Comparison of ENCODE assay signal across 21 cellular contexts in the genomic region with DNA sequence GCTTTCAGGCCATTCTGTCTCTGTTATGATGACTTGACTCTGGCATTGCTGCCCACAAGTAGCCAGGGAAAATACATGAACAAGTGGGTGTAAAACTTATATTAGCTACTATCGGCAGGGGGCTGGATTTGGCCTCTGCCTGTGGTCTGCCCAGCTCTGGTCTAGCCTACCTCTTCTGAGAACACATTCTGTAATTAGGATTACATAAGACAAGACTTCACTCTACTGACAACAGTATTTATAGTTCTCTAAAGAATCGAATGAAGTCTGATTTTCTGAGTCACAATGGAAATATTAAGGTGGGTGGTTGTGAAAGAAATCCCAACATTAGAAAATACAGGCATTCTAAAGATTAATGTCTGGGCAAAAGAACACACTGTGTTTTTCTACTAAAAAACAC. TPM values are rescaled to one million over a fixed set of nuclear protein-coding genes. Genes with fewer than 3 reads are reported as not detected.
A peak's percentile ranks its signal among the peaks of the same experiment; 100 is the strongest.
DNase-seq lines count a peak whose midpoint lies in the region; ATAC-seq, FAIRE-seq and TF ChIP-seq lines count a peak whose summit lies in the region.
"Had no signal": no experiment of that assay in that cellular context is flagged by ENCODE, and none has a peak within 500 bp of the region (broad histone marks: within the 10 kb centered on the region; RNA-seq: fewer than 3 reads in every experiment).

No MANE protein-coding gene starts in this region.

- peaks cover 17% of the 10 kb centered on the region for H4K20me1 ChIP-seq in astrocyte (ENCODE audit: insufficient read depth, low read length)

- H3K9me3 Mint-ChIP-seq in astrocyte (ENCODE audit: unreplicated experiment) = no peaks in the 10 kb centered on the region
- H3K9me3 Mint-ChIP-seq: effector memory CD8-positive, alpha-beta T cell; stimulated activated naive B cell treated with anti-CD40 and anti-IgM and Interleukin-4, amounts not matched to agents 10 μg/mL and 1 μg/mL and 100 μg/mL, for 72 hours had no signal

- H3K4me3 Mint-ChIP-seq in astrocyte (ENCODE audit: unreplicated experiment) = no peak overlapping the region
- H3K4me3 Mint-ChIP-seq: activated CD4-positive, alpha-beta T cell treated with anti-CD3 and anti-CD28 coated beads for 36 hours; effector memory CD8-positive, alpha-beta T cell; stimulated activated naive B cell treated with anti-CD40 and anti-IgM and Interleukin-4, amounts not matched to agents 10 μg/mL and 1 μg/mL and 100 μg/mL, for 72 hours had no signal

- TF ChIP-seq CTCF in astrocyte (IDR thresholded peaks at IDR 0.05; ENCODE audit: insufficient read depth, low read depth, low read length) (no peak), fibroblast of pulmonary artery (IDR thresholded peaks at IDR 0.05; ENCODE audit: low read length, missing control alignments) (no peak), mucosa of descending colon (IDR thresholded peaks at IDR 0.05) (no peak), GM20000 (IDR thresholded peaks at IDR 0.05; ENCODE audit: extremely low read depth, missing control alignments) (no peak)

- peaks cover 59% of the 10 kb centered on the region for H3K36me3 Mint-ChIP-seq in astrocyte (ENCODE audit: low read depth, unreplicated experiment)

- H3K4me2 ChIP-seq in astrocyte (ENCODE audit: low read length) = peak overlapping the region; percentile 52

- peaks cover 70% of the 10 kb centered on the region for H3K36me3 ChIP-seq in astrocyte (ENCODE audit: insufficient read depth, low read length)
- H3K36me3 ChIP-seq in mucosa of descending colon (ENCODE audit: low read depth) = no peaks in the 10 kb centered on the region
- H3K36me3 ChIP-seq: cardiac muscle cell, vagina had no signal

- peak overlapping the region; percentile 71 for H3K27ac ChIP-seq in astrocyte (ENCODE audit: low read depth, low read length)
- H3K27ac ChIP-seq: cardiac muscle cell, vagina had no signal

- DNase-seq in GM03348 (ENCODE audit: low spot score) (peak; percentile 66), astrocyte (ENCODE audit: low read depth) (peak; percentile 75), fibroblast of pulmonary artery (ENCODE audit: low read depth) (peak; percentile 52), renal cortical epithelial cell (ENCODE audit: low read depth) (peak; percentile 48), mucosa of descending colon (no peak), NCI-H1930 (lab: John Stamatoyannopoulos, UW) (no peak), GM20000 (ENCODE audit: low spot score) (no peak)
- DNase-seq in activated naive CD4-positive, alpha-beta T cell treated with anti-CD3 and anti-CD28 coated beads, Interleukin-2, amount 50 U/mL, for 16 hours = no peak
- DNase-seq: activated CD4-positive, alpha-beta T cell treated with anti-CD3 and anti-CD28 coated beads for 36 hours; activated CD8-positive, alpha-beta memory T cell treated with anti-CD3 and anti-CD28 coated beads, Interleukin-2, amount 50 U/mL, for 4 hours; activated naive CD4-positive, alpha-beta T cell treated with Interleukin-2 at 50 U/mL for 16 hours; DMS 273 treated with DMSO at 0.1 percent for 48 hours; effector memory CD8-positive, alpha-beta T cell; NCI-H1105 treated with DMSO at 0.1 percent for 48 hours; SHP77 treated with DMSO at 0.1 percent for 48 hours; stimulated activated naive B cell treated with anti-CD40 and anti-IgM and Interleukin-4, amounts not matched to agents 10 μg/mL and 1 μg/mL and 100 μg/mL, for 72 hours; T1000 had no signal

- no peak for ATAC-seq in mucosa of descending colon
- ATAC-seq: activated CD4-positive, alpha-beta T cell treated with anti-CD3 and anti-CD28 coated beads for 36 hours; effector memory CD8-positive, alpha-beta T cell; stimulated activated naive B cell treated with anti-CD40 and anti-IgM and Interleukin-4, amounts not matched to agents 10 μg/mL and 1 μg/mL and 100 μg/mL, for 72 hours had no signal

- peaks cover 44% of the 10 kb centered on the region for H3K4me1 Mint-ChIP-seq in astrocyte (ENCODE audit: low read depth, unreplicated experiment)
- H3K4me1 Mint-ChIP-seq: activated CD4-positive, alpha-beta T cell treated with anti-CD3 and anti-CD28 coated beads for 36 hours; stimulated activated naive B cell treated with anti-CD40 and anti-IgM and Interleukin-4, amounts not matched to agents 10 μg/mL and 1 μg/mL and 100 μg/mL, for 72 hours had no signal

- H3K27me3 Mint-ChIP-seq in astrocyte (ENCODE audit: low read depth, unreplicated experiment) = no peaks in the 10 kb centered on the region
- H3K27me3 Mint-ChIP-seq: activated CD4-positive, alpha-beta T cell treated with anti-CD3 and anti-CD28 coated beads for 36 hours; stimulated activated naive B cell treated with anti-CD40 and anti-IgM and Interleukin-4, amounts not matched to agents 10 μg/mL and 1 μg/mL and 100 μg/mL, for 72 hours had no signal

- peak overlapping the region; percentile 47 for H3K9ac ChIP-seq in astrocyte (ENCODE audit: low read length)

- H3K4me1 ChIP-seq in astrocyte (ENCODE audit: insufficient read depth, low read length) (peaks cover 63% of the 10 kb centered on the region), mucosa of descending colon (ENCODE audit: low read depth) (no peaks in the 10 kb centered on the region)
- H3K4me1 ChIP-seq: vagina had no signal

- H2AFZ ChIP-seq in astrocyte (ENCODE audit: low read depth, low read length) = no peak overlapping the region

- H3K4me3 ChIP-seq in astrocyte (ENCODE audit: insufficient read depth, low read depth, low read length) (no peak overlapping the region), fibroblast of pulmonary artery (replicated peaks; ENCODE audit: low read depth, low read length) (no peak overlapping the region), mucosa of descending colon (no peak overlapping the region)
- H3K4me3 ChIP-seq: cardiac muscle cell, skin epidermis, vagina had no signal

- no peaks in the 10 kb centered on the region for H3K27me3 ChIP-seq in astrocyte (ENCODE audit: insufficient read depth, low read length)
- H3K27me3 ChIP-seq: cardiac muscle cell, vagina had no signal

- intact Hi-C loops in mucosa of descending colon (cut with DNase I, micrococcal nuclease) = no loop called here

- no peaks in the 10 kb centered on the region for H3K9me3 ChIP-seq in astrocyte (ENCODE audit: insufficient read depth, low read depth, low read length)
- H3K9me3 ChIP-seq in mucosa of descending colon = no peaks in the 10 kb centered on the region
- H3K9me3 ChIP-seq: vagina had no signal

- H3K79me2 ChIP-seq in astrocyte (ENCODE audit: insufficient read depth, low read length) = peaks cover 30% of the 10 kb centered on the region

- peak overlapping the region; percentile 68 for H3K27ac Mint-ChIP-seq in astrocyte (ENCODE audit: unreplicated experiment)
- H3K27ac Mint-ChIP-seq: activated CD4-positive, alpha-beta T cell treated with anti-CD3 and anti-CD28 coated beads for 36 hours; effector memory CD8-positive, alpha-beta T cell; stimulated activated naive B cell treated with anti-CD40 and anti-IgM and Interleukin-4, amounts not matched to agents 10 μg/mL and 1 μg/mL and 100 μg/mL, for 72 hours had no signal

- no peak for FAIRE-seq in astrocyte (lab: Jason Lieb, UNC)
- FAIRE-seq: GM19239 had no signal

RNA-seq across cellular contexts. Expression of gene DLD, which starts 55.5 kb away (rescaled TPM):
- total RNA-seq in astrocyte (73.1 and 73.3 TPM in 2 replicates), renal cortical epithelial cell (88.6 and 155 TPM in 2 replicates), mucosa of descending colon (100 to 1,000 TPM; 108 to 150 (median 113) TPM)

RNA-seq across cellular contexts. Expression of gene LAMB1, which starts 56.5 kb away (rescaled TPM):
- total RNA-seq in astrocyte (403 and 411 TPM in 2 replicates), renal cortical epithelial cell (188 and 329 TPM in 2 replicates), mucosa of descending colon (100 to 1,000 TPM in 2 of 3 donors, 10 to 100 TPM in 1; 82.0 to 165 (median 148) TPM)

Comparison
In these comparisons a context has a peak if more than half of its experiments do, and no peak if none do; other contexts are left out.
1. DNase-seq: peak in GM03348 (single experiment), astrocyte (single experiment), fibroblast of pulmonary artery (single experiment) and renal cortical epithelial cell (single experiment); none in mucosa of descending colon (0 of 3), NCI-H1930 (0 of 2), GM20000 (single experiment) and activated naive CD4-positive, alpha-beta T cell treated with anti-CD3 and anti-CD28 coated beads, Interleukin-2, amount 50 U/mL, for 16 hours (single experiment).